Comparison of ENCODE assay signal across 9 cellular contexts in the genomic region with DNA sequence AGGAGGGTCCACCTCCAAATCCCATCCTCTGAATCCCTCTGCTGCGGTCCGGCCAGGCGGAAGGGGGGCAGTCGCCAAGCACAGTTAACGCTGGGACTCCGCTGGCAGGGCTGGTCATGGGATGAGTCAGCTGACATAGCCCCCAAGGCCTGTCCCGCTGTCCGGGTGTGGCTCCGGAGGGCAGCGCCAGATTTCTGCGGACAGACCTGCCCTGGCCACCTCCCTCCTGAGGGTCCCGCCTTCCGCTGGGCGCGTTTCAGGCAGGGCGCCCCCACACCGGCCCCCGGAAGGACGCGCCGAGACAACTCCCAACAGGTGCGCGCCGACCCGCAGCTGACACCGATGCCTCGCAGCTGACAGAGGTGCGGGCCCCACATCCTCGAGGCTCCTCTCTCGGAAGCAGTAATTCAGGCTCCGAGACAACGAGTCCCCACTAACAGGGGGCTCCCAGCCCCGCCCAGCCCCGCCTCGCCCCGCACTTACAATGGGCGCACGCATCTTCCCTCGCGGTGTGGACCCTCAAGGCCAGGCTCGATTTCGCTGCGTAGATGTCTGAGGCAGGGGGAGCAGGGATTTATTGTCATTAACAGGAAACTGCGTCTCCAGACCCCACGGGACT. TPM values are rescaled to one million over a fixed set of nuclear protein-coding genes. Genes with fewer than 3 reads are reported as not detected.
DNase-seq lines count a peak whose midpoint lies in the region; ATAC-seq and TF ChIP-seq lines count a peak whose summit lies in the region.
"Had no signal": no experiment of that assay in that cellular context is flagged by ENCODE, and none has a peak within 500 bp of the region (broad histone marks: within the 10 kb centered on the region; RNA-seq: fewer than 3 reads in every experiment).

No MANE protein-coding gene starts in this region.

- H3K9me3 ChIP-seq in Panc1 (ENCODE audit: control insufficient read depth, insufficient read depth, low read depth, low read length) = no peaks in the 10 kb centered on the region
- no peaks in the 10 kb centered on the region for H3K9me3 ChIP-seq in right cardiac atrium (ENCODE audit: control insufficient read depth, low read length)

- under 1% methylated on average over 45 of the region's 45 CpGs for WGBS in right cardiac atrium

- no peak for TF ChIP-seq CTCF in Panc1 (IDR thresholded peaks at IDR 0.05)

- peak; percentile 8 for DNase-seq in NCI-H510A treated with DMSO at 0.1 percent for 48 hours (lab: John Stamatoyannopoulos, UW)
- DNase-seq in NCI-H510A (lab: John Stamatoyannopoulos, UW) = no peak
- no peak for DNase-seq in Panc1 (ENCODE audit: low read depth, low spot score)
- DNase-seq in amygdala (lab: John Stamatoyannopoulos, UW) = peak in 50 of 56 donors; percentile 29 to 87 (median 69)
- DNase-seq in right cardiac atrium = peak; percentile 58 to 83 (median 82)
- peak; percentile 82 for DNase-seq in pons (ENCODE audit: low spot score)

- no TSS peak for BruUV-seq in Panc1 (replicated peaks; lab: Mats Ljungman, UMichigan)

- H3K27me3 ChIP-seq in Panc1 (ENCODE audit: control insufficient read depth, insufficient read depth, low read length) (no peaks in the 10 kb centered on the region), right cardiac atrium (ENCODE audit: control insufficient read depth, insufficient read depth) (no peaks in the 10 kb centered on the region)

- H3K4me1 ChIP-seq in Panc1 (ENCODE audit: control insufficient read depth, insufficient read depth, low read length) (peaks cover 30% of the 10 kb centered on the region), right cardiac atrium (ENCODE audit: control insufficient read depth, insufficient read depth, low read length) (peaks cover 8% of the 10 kb centered on the region)

- in situ Hi-C loops in Panc1 (cut with HindIII; ENCODE audit: low pct_unique_long_range_greater_than_20kb, low sequenced_read_pairs) = no loop called here

- CTCF ChIA-PET in Panc1 (lab: Charles Lee) = no interaction called here

- peak; percentile 59 for ATAC-seq in Panc1
- peak; percentile 71 to 77 for ATAC-seq in right cardiac atrium
- ATAC-seq in HG03460 (IDR thresholded peaks at IDR 0.05; ENCODE audit: unreplicated experiment) = no peak
- no peak for ATAC-seq in GM18873 (IDR thresholded peaks at IDR 0.05; ENCODE audit: low FRiP score, unreplicated experiment)

- peak overlapping the region; percentile 60 to 62 for H3K4me3 ChIP-seq in Panc1 (ENCODE audit: low read depth in 2 of 2, low read length in 2 of 2)
- H3K4me3 ChIP-seq in right cardiac atrium (ENCODE audit: low read length) = peak overlapping the region; percentile 73

- H3K36me3 ChIP-seq in Panc1 (ENCODE audit: control insufficient read depth, insufficient read depth, low read length) = no peaks in the 10 kb centered on the region

- H3K27ac ChIP-seq in Panc1 (ENCODE audit: low read length) (peak overlapping the region; percentile 35; the same call in 1 of the 2 replicates), right cardiac atrium (ENCODE audit: low read length) (peak overlapping the region; percentile 27)
- H3K27ac ChIP-seq: epithelial cell of prostate had no signal

- POLR2A ChIA-PET in Panc1 (lab: Charles Lee) = no interaction called here

- intact Hi-C loops in Panc1 (cut with micrococcal nuclease; ENCODE audit: unreplicated experiment) (no loop called here), right cardiac atrium (cut with DNase I) (no loop called here)

RNA-seq across cellular contexts. Expression of a gene that starts 0.6 kb away (rescaled TPM):
- total RNA-seq in Panc1 (2021; ENCODE audit: unreplicated experiment) = 32.6 TPM
- polyA plus RNA-seq in Panc1 (2012; ENCODE audit: insufficient read length) = 49.0 TPM
- 100 to 1,000 TPM; 110 to 142 (median 125) TPM for total RNA-seq in right cardiac atrium
- polyA plus RNA-seq in right cardiac atrium = 158 TPM

RNA-seq across cellular contexts. Expression of a gene that starts 50.4 kb away (rescaled TPM):
- total RNA-seq in Panc1 (2021; ENCODE audit: unreplicated experiment) (not detected), right cardiac atrium (under 1 TPM in 1 of 4 donors, not detected in 3; 0.31 TPM)
- not detected for polyA plus RNA-seq in Panc1 (2012; ENCODE audit: insufficient read length)
- polyA plus RNA-seq in right cardiac atrium = 0.66 TPM

RNA-seq across cellular contexts. Expression of a gene that starts 57.5 kb away (rescaled TPM):
- total RNA-seq in Panc1 (2021; ENCODE audit: unreplicated experiment) (79.0 TPM), right cardiac atrium (10 to 100 TPM; 14.6 to 32.9 (median 23.1) TPM)
- polyA plus RNA-seq in Panc1 (2012; ENCODE audit: insufficient read length) = 12.9 TPM
- polyA plus RNA-seq in right cardiac atrium = 6.9 TPM

Comparison
In these comparisons a context has a peak if more than half of its experiments do, and no peak if none do; other contexts are left out.
1. DNase-seq: peak in NCI-H510A treated with DMSO at 0.1 percent for 48 hours (single experiment), amygdala (50 of 56), right cardiac atrium (3 of 3) and pons (single experiment); none in NCI-H510A (single experiment) and Panc1 (single experiment).
2. ATAC-seq: peak in Panc1 (single experiment) and right cardiac atrium (2 of 2); none in HG03460 (single experiment) and GM18873 (single experiment).